In the genomic region with DNA sequence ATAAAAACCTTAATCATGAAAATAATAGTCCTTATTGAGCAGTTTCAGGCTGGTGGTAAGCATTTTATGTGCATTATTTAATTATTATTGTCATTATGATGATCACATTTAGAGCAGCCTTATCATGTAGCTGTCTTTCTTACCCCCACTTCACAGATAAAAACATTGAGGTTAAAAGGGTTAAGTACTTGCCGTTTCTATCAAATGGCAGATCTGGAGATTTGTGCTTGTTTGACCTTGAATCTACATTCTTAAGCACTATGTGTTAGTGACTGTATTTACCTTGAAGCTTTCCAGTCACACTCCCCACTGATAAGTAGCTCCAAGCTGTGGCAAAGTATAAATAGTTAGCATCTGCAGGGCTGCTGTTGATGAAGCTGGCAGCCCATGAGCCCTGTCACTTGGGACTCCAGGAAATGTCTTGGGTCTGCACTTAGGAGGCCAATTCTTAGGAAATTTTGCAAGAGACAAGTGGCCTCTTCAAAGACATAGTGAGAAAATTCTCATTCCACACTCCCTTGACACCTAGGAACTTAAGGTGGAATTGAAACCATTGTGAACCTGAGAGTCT, we compare ENCODE assay signal across 8 cellular contexts.
"Had no signal": no experiment of that assay in that cellular context is flagged by ENCODE, and none has a peak within 500 bp of the region (broad histone marks: within the 10 kb centered on the region; RNA-seq: fewer than 3 reads in every experiment).

No MANE protein-coding gene starts in this region.

- H3K4me3 ChIP-seq: GM23248, HAP-1 had no signal

- FAIRE-seq: HTR-8/SVneo had no signal

- DNase-seq: GM23248, GOT3, H7, HFFc6, KBM-7 had no signal

- H3K36me3 ChIP-seq: HAP-1 had no signal

- H3K9me3 ChIP-seq: HAP-1 had no signal

- H3K9ac ChIP-seq: GM23248 had no signal

- H3K4me1 ChIP-seq: HAP-1 had no signal

- H3K27ac ChIP-seq: GM23248 had no signal

- ATAC-seq: HCT116 had no signal

- H2AFZ ChIP-seq: GM23248 had no signal
